8 cellular contexts compared by ENCODE assay signal in the genomic region with DNA sequence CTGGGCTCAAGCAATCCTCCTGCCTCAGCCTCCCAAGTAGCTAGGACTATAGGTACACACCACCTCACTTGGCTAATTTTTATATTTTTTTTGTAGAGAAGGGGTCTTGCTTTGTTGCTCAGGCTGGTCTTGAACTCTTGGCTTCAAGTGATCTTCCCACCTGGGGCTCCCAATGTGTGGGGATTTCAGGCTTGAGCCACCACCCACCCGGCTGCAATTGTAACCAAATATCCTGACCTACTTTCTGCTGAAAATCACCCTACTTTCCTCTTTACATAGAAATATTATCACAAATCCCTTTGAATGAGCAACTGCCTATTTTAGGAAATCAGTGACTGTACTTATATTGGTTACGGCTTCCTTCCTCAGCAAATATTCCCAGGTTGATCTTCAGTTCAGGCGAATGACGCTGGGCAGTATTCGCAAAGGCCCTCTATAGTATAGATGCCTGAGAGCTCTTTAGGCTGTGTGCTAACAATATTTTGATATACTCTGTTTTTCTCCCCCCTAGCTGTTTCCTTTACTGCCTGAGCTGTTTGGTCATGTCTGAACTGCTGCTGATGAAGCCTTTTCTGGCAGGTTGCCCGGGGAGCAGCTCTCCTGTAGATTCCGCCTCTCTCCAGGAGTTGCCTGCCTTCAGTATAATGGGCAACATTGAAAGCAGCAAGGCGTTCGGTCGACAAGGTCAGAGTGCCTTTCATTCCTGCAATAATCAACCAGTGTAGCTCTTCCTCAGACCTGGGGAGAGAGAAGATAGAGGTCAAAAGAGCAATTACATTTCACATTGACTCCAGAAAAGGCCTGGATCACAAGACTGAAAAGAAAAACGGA. TPM values are rescaled to one million over a fixed set of nuclear protein-coding genes. Genes with fewer than 3 reads are reported as not detected.
DNase-seq lines count a peak whose midpoint lies in the region; ATAC-seq and TF ChIP-seq lines count a peak whose summit lies in the region.

No MANE protein-coding gene starts in this region.

- H3K4me3 Mint-ChIP-seq in stimulated activated memory B cell treated with anti-CD40 and anti-IgM and Interleukin-4, amounts not matched to agents 10 μg/mL and 1 μg/mL and 100 μg/mL, for 72 hours, result no peak overlapping the region

- no peaks in the 10 kb centered on the region for H3K36me3 Mint-ChIP-seq in stimulated activated memory B cell treated with anti-CD40 and anti-IgM and Interleukin-4, amounts not matched to agents 10 μg/mL and 1 μg/mL and 100 μg/mL, for 72 hours

- peak; percentile 71 for DNase-seq in HuH-7 (ENCODE audit: low spot score)
- DNase-seq in Peyer's patch, result peak in 2 of 3 donors; percentile 77 to 85
- DNase-seq in foreskin keratinocyte, result peak; percentile 75 to 87
- DNase-seq in non-pigmented ciliary epithelial cell (ENCODE audit: low read depth), result peak; percentile 72
- DNase-seq in OCI-M2 (lab: John Stamatoyannopoulos, UW; ENCODE audit: unreplicated experiment), result no peak

- no peaks in the 10 kb centered on the region for H3K9me3 ChIP-seq in Peyer's patch

- no peaks in the 10 kb centered on the region for H3K9me3 Mint-ChIP-seq in stimulated activated memory B cell treated with anti-CD40 and anti-IgM and Interleukin-4, amounts not matched to agents 10 μg/mL and 1 μg/mL and 100 μg/mL, for 72 hours

- H3K27me3 ChIP-seq in Peyer's patch (no peaks in the 10 kb centered on the region), foreskin keratinocyte (no peaks in the 10 kb centered on the region)

- no peaks in the 10 kb centered on the region for H3K36me3 ChIP-seq in Peyer's patch

- H3K27ac ChIP-seq in Peyer's patch (peak overlapping the region in 1 of 4 donors; percentile 13), foreskin keratinocyte (no peak overlapping the region)

- H3K4me3 ChIP-seq in Peyer's patch, result no peak overlapping the region

- TF ChIP-seq POLR2A in Peyer's patch (IDR thresholded peaks at IDR 0.05), result no peak

- H3K4me1 ChIP-seq in Peyer's patch (peaks cover 0 to 15% (median 2%) of the 10 kb centered on the region in 4 donors), foreskin keratinocyte (peaks cover 5% of the 10 kb centered on the region)

- TF ChIP-seq CTCF in Peyer's patch (IDR thresholded peaks at IDR 0.05) (peak in 2 of 6 experiments; percentile 6 to 12), foreskin keratinocyte (conservative IDR thresholded peaks at IDR 0.05) (peak; percentile 3)

- no peak overlapping the region for H3K27ac Mint-ChIP-seq in stimulated activated memory B cell treated with anti-CD40 and anti-IgM and Interleukin-4, amounts not matched to agents 10 μg/mL and 1 μg/mL and 100 μg/mL, for 72 hours

- H3K27me3 Mint-ChIP-seq in stimulated activated memory B cell treated with anti-CD40 and anti-IgM and Interleukin-4, amounts not matched to agents 10 μg/mL and 1 μg/mL and 100 μg/mL, for 72 hours, result no peaks in the 10 kb centered on the region

- peaks cover 5% of the 10 kb centered on the region for H3K4me1 Mint-ChIP-seq in stimulated activated memory B cell treated with anti-CD40 and anti-IgM and Interleukin-4, amounts not matched to agents 10 μg/mL and 1 μg/mL and 100 μg/mL, for 72 hours

- ATAC-seq in foreskin keratinocyte (peak; percentile 96), GM21528 (IDR thresholded peaks at IDR 0.05; ENCODE audit: low FRiP score, unreplicated experiment) (no peak), GM21447 (IDR thresholded peaks at IDR 0.05; ENCODE audit: unreplicated experiment) (no peak)
- no peak for ATAC-seq in stimulated activated memory B cell treated with anti-CD40 and anti-IgM and Interleukin-4, amounts not matched to agents 10 μg/mL and 1 μg/mL and 100 μg/mL, for 72 hours

RNA-seq across cellular contexts. Expression of gene ZNF608, which starts 59.8 kb away (rescaled TPM):
- 10 to 100 TPM; 19.8 to 85.8 (median 35.3) TPM for total RNA-seq in Peyer's patch
- 2.3 and 3.1 TPM in 2 replicates for total RNA-seq in foreskin keratinocyte
- polyA plus RNA-seq in foreskin keratinocyte, result 0.56 and 0.66 TPM in 2 replicates
